ENCODE assay signal across 8 cellular contexts in genomic region chr14:99415496-99416281, GRCh38.
DNase-seq lines count a peak whose midpoint lies in the region; ATAC-seq and TF ChIP-seq lines count a peak whose summit lies in the region.

No MANE protein-coding gene starts in this region.

- H3K27ac ChIP-seq in KMS-11 (no peak overlapping the region), osteoblast (ENCODE audit: low read depth, low read length) (peak overlapping the region; percentile 9)

- H4K20me1 ChIP-seq in KMS-11 (ENCODE audit: insufficient read depth) (no peaks in the 10 kb centered on the region), osteoblast (ENCODE audit: insufficient read depth, low read length) (no peaks in the 10 kb centered on the region)

- H3K4me2 ChIP-seq in KMS-11 (peak overlapping the region; percentile 19), osteoblast (ENCODE audit: insufficient read depth, low read length) (peak overlapping the region; percentile 56)

- no peaks in the 10 kb centered on the region for H3K36me3 ChIP-seq in KMS-11 (ENCODE audit: insufficient read depth)
- H3K36me3 ChIP-seq in osteoblast (ENCODE audit: insufficient read depth, low read length): peaks cover 4% of the 10 kb centered on the region

- H3K27me3 ChIP-seq in KMS-11 (ENCODE audit: insufficient read depth, low read depth) (no peaks in the 10 kb centered on the region), osteoblast (ENCODE audit: insufficient read depth, low read length) (no peaks in the 10 kb centered on the region)

- no peak overlapping the region for H2AFZ ChIP-seq in KMS-11 (ENCODE audit: low read depth)
- no peak overlapping the region for H2AFZ ChIP-seq in osteoblast (ENCODE audit: low read length)

- TF ChIP-seq CTCF in KMS-11 (conservative IDR thresholded peaks at IDR 0.05; ENCODE audit: low read depth, low read length) (peak; percentile 84), foreskin fibroblast (IDR thresholded peaks at IDR 0.05; ENCODE audit: low read depth, low read length) (peak; percentile 74), osteoblast (IDR thresholded peaks at IDR 0.05; ENCODE audit: extremely low read depth, low read depth, low read length) (peak; percentile 85)

- no peak overlapping the region for H3K9ac ChIP-seq in KMS-11

- H3K4me3 ChIP-seq in KMS-11 (IDR thresholded peaks at IDR 0.05; ENCODE audit: insufficient read depth, low read depth, low read length) (no peak overlapping the region), foreskin fibroblast (ENCODE audit: low read depth in 1 of 2, low read length in 2 of 2) (no peak overlapping the region), osteoblast (ENCODE audit: insufficient read depth, low read length) (no peak overlapping the region)

- DNase-seq in GF-D8 (lab: John Stamatoyannopoulos, UW) (peak; percentile 15), OCI-M1 (lab: John Stamatoyannopoulos, UW) (peak; percentile 87), activated T-helper 1 cell treated with Interleukin-2 at 50 U/mL for 16 hours (ENCODE audit: low read depth) (peak; percentile 37), foreskin fibroblast (peak; percentile 65 to 87), osteoblast (ENCODE audit: insufficient read length, low spot score, missing footprints) (peak; percentile 93)

- H3K79me2 ChIP-seq in KMS-11 (ENCODE audit: insufficient read depth, low read depth) (no peaks in the 10 kb centered on the region), osteoblast (ENCODE audit: insufficient read depth, low read length) (peaks cover 3% of the 10 kb centered on the region)

- ATAC-seq in GM21825 (IDR thresholded peaks at IDR 0.05; ENCODE audit: unreplicated experiment): peak; percentile 86
- no peak for ATAC-seq in GM19324 (IDR thresholded peaks at IDR 0.05; ENCODE audit: low FRiP score, unreplicated experiment)

- no peaks in the 10 kb centered on the region for H3K9me3 ChIP-seq in osteoblast (ENCODE audit: low read depth, low read length)

- H3K4me1 ChIP-seq in KMS-11 (ENCODE audit: low read depth, poor library complexity, severe bottlenecking) (peaks cover 24% of the 10 kb centered on the region), osteoblast (ENCODE audit: insufficient read depth, low read length) (peaks cover 20% of the 10 kb centered on the region)

Comparison
In these comparisons a context has a peak if more than half of its experiments do, and no peak if none do; other contexts are left out.
1. DNase-seq: peak in every context shown above with its lines; median percentile 93 in osteoblast; 87 in OCI-M1; 76 in foreskin fibroblast; 37 in activated T-helper 1 cell treated with Interleukin-2 at 50 U/mL for 16 hours; 15 in GF-D8.